ENCODE assay signal across 9 cellular contexts in the genomic region with DNA sequence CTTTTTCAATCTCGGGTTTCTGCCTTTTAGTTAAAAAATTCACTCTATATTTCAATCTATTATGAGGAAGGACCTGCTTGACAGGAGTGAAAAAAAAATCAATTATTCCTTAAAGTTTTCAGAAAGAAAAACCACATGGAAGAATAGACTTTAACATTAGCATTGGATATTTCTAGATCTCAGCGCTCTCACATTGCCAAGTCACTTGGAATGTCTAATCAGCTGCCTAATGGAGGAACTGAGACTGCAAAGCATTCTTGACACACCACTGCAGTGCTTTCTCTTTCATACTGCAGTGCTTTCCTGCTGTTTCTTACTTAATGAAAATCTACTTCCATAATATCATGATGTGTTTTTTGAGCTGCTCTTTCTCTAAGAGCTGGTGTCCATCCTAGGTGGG. TPM values are rescaled to one million over a fixed set of nuclear protein-coding genes. Genes with fewer than 3 reads are reported as not detected.
DNase-seq lines count a peak whose midpoint lies in the region; ATAC-seq, FAIRE-seq and TF ChIP-seq lines count a peak whose summit lies in the region.
"Had no signal": no experiment of that assay in that cellular context is flagged by ENCODE, and none has a peak within 500 bp of the region (broad histone marks: within the 10 kb centered on the region; RNA-seq: fewer than 3 reads in every experiment).

No MANE protein-coding gene starts in this region.

- TF ChIP-seq CTCF in AG09309 (IDR thresholded peaks at IDR 0.05; ENCODE audit: control insufficient read depth, insufficient read depth, low read depth, low read length, missing control alignments) (no peak), astrocyte of the spinal cord (IDR thresholded peaks at IDR 0.05; ENCODE audit: low read depth, low read length) (no peak)

- H3K4me3 ChIP-seq in AG09309 (ENCODE audit: control insufficient read depth, low read depth, low read length) (no peak overlapping the region), astrocyte of the spinal cord (ENCODE audit: low read depth, low read length) (no peak overlapping the region)

- in situ Hi-C loops in astrocyte of the spinal cord (cut with HindIII; ENCODE audit: low sequenced_read_pairs), result no loop called here

- peak; percentile 41 for ATAC-seq in GM19043 (IDR thresholded peaks at IDR 0.05; ENCODE audit: low read depth, unreplicated experiment)
- ATAC-seq in HG03280 (IDR thresholded peaks at IDR 0.05; ENCODE audit: unreplicated experiment), result peak; percentile 74

- DNase-seq in AG09309 (ENCODE audit: low read depth) (peak; percentile 16), astrocyte of the spinal cord (ENCODE audit: low read depth, low spot score) (peak; percentile 33), middle frontal gyrus (ENCODE audit: extremely low spot score, low spot score) (peak; percentile 17), HTR-8/SVneo (ENCODE audit: insufficient read length, low spot score) (no peak), SK-N-DZ (ENCODE audit: low spot score) (no peak)
- no peak for DNase-seq in stimulated activated CD4-positive, alpha-beta T cell treated with anti-CD3 and anti-CD28 coated beads, Interleukin-1b, Interleukin-23, amount 100 ng/mL, for 48 hours

- FAIRE-seq in HTR-8/SVneo (lab: Jason Lieb, UNC), result no peak
- FAIRE-seq: bronchial epithelial cell had no signal

RNA-seq across cellular contexts. Expression of a gene that starts 20.4 kb away (rescaled TPM):
- polyA plus RNA-seq in SK-N-DZ (2014; cell fraction: cytosol; rRNA removed), result 370 and 414 TPM in 2 replicates
- 408 TPM in 2 replicates for polyA plus RNA-seq in SK-N-DZ (2014; cell fraction: nucleus; rRNA removed)

RNA-seq across cellular contexts. Expression of a gene that starts 57.0 kb away (rescaled TPM):
- 63.1 and 66.3 TPM in 2 replicates for polyA plus RNA-seq in SK-N-DZ (2014; cell fraction: cytosol; rRNA removed)
- polyA plus RNA-seq in SK-N-DZ (2014; cell fraction: nucleus; rRNA removed), result 14.9 and 19.3 TPM in 2 replicates

Comparison
In these comparisons a context has a peak if more than half of its experiments do, and no peak if none do; other contexts are left out.
1. DNase-seq: peak in AG09309 (single experiment), astrocyte of the spinal cord (single experiment) and middle frontal gyrus (single experiment); none in HTR-8/SVneo (single experiment), SK-N-DZ (single experiment) and stimulated activated CD4-positive, alpha-beta T cell treated with anti-CD3 and anti-CD28 coated beads, Interleukin-1b, Interleukin-23, amount 100 ng/mL, for 48 hours (single experiment).